Comparison of ENCODE assay signal across 11 cellular contexts in the genomic region with DNA sequence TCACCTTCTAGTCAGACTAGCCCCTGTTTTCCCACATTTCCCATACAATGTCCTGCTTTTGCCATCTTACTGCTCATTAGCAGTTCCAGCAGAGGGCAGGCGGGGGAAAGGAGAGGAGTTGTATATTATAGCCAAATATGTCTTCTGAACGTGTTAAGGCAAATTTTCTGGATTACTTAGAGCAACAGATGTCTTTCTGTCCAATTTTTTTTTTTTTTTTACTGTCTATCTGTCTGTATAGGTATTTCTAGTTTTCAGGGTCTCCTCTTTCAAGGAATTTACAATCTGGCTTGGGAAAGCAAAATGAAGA.
DNase-seq lines count a peak whose midpoint lies in the region; ATAC-seq and TF ChIP-seq lines count a peak whose summit lies in the region.
"Had no signal": no experiment of that assay in that cellular context is flagged by ENCODE, and none has a peak within 500 bp of the region (broad histone marks: within the 10 kb centered on the region; RNA-seq: fewer than 3 reads in every experiment).

No MANE protein-coding gene starts in this region.

- peak; percentile 27 for TF ChIP-seq CTCF in AG04449 (IDR thresholded peaks at IDR 0.05; ENCODE audit: insufficient read depth, low read length, missing control alignments)
- peak; percentile 19 for TF ChIP-seq CTCF in HFF-Myc (IDR thresholded peaks at IDR 0.05; ENCODE audit: low read depth, low read length, missing control alignments)

- H3K4me3 ChIP-seq in AG04449 (ENCODE audit: low read depth, low read length) (no peak overlapping the region), HFF-Myc (replicated peaks; ENCODE audit: low read depth, low read length) (no peak overlapping the region)

- DNase-seq in AG04449 (ENCODE audit: low read depth, low spot score) (no peak), HFF-Myc (ENCODE audit: extremely low read depth, low read depth) (no peak), astrocyte of the hippocampus (ENCODE audit: low read depth, low spot score) (peak; percentile 29), kidney tubule cell (ENCODE audit: low spot score) (peak; percentile 28), SIG-M5 treated with dmso at 0.1 percent for 504 hours (lab: John Stamatoyannopoulos, UW; ENCODE audit: unreplicated experiment) (no peak), MV-4-11 (lab: John Stamatoyannopoulos, UW) (no peak)
- no peak for DNase-seq in effector CD4-positive, alpha-beta T cell
- DNase-seq: activated naive CD8-positive, alpha-beta T cell treated with anti-CD3 and anti-CD28 coated beads, Interleukin-2, amount 10 ng/mL, durations not matched to agents 7 days and 5 days; NCI-H187; stimulated activated naive CD4-positive, alpha-beta T cell had no signal

- ATAC-seq in GM19035 (IDR thresholded peaks at IDR 0.05; ENCODE audit: unreplicated experiment) = no peak

- POLR2A ChIA-PET in AG04449 (lab: Yijun Ruan, JAX) = no interaction called here

- CTCF ChIA-PET in AG04449 (lab: Yijun Ruan, JAX) = no interaction called here

Comparison
In these comparisons a context has a peak if more than half of its experiments do, and no peak if none do; other contexts are left out.
1. DNase-seq: peak in astrocyte of the hippocampus (single experiment) and kidney tubule cell (single experiment); none in AG04449 (single experiment), HFF-Myc (single experiment), SIG-M5 treated with dmso at 0.1 percent for 504 hours (single experiment), MV-4-11 (single experiment) and effector CD4-positive, alpha-beta T cell (single experiment).